Comparison of ENCODE assay signal across 8 cellular contexts in genomic region chr5:131281133-131281867, GRCh38. TPM values are rescaled to one million over a fixed set of nuclear protein-coding genes. Genes with fewer than 3 reads are reported as not detected.
DNase-seq lines count a peak whose midpoint lies in the region; ATAC-seq and TF ChIP-seq lines count a peak whose summit lies in the region.

No MANE protein-coding gene starts in this region.

- DNase-seq in activated CD4-positive, alpha-beta T cell treated with anti-CD3 and anti-CD28 coated beads, Interleukin-2, amount 10 ng/mL, durations not matched to agents 7 days and 5 days: peak; percentile 49
- no peak for DNase-seq in activated CD4-positive, alpha-beta T cell treated with anti-CD3 and anti-CD28 coated beads, Interleukin-2, amount 50 U/mL, for 4 hours
- peak; percentile 30 for DNase-seq in superior temporal gyrus (ENCODE audit: extremely low spot score)
- no peak for DNase-seq in HEK293T (ENCODE audit: extremely low spot score)
- no peak for DNase-seq in activated CD4-positive, alpha-beta T cell treated with anti-CD3 and anti-CD28 coated beads for 1 hour
- DNase-seq in activated effector memory CD4-positive, alpha-beta T cell treated with Interleukin-2 at 50 U/mL for 16 hours: no peak

- peak overlapping the region; percentile 96 for H3K27ac Mint-ChIP-seq in activated CD4-positive, alpha-beta T cell treated with anti-CD3 and anti-CD28 coated beads, Interleukin-2, amount 10 ng/mL, durations not matched to agents 7 days and 5 days
- peak overlapping the region; percentile 68 for H3K27ac Mint-ChIP-seq in dendritic cell treated with granulocyte-macrophage colony-stimulating factor and Interleukin-4, amounts not matched to agents 40 ng/mL and 50 ng/mL, for 4 days

- H3K27me3 Mint-ChIP-seq in activated CD4-positive, alpha-beta T cell treated with anti-CD3 and anti-CD28 coated beads, Interleukin-2, amount 10 ng/mL, durations not matched to agents 7 days and 5 days: no peaks in the 10 kb centered on the region
- H3K27me3 Mint-ChIP-seq in dendritic cell treated with granulocyte-macrophage colony-stimulating factor and Interleukin-4, amounts not matched to agents 40 ng/mL and 50 ng/mL, for 4 days: no peaks in the 10 kb centered on the region

- ATAC-seq in HG03565 (IDR thresholded peaks at IDR 0.05; ENCODE audit: unreplicated experiment): peak; percentile 52

- peaks cover 2% of the 10 kb centered on the region for H3K9me3 Mint-ChIP-seq in activated CD4-positive, alpha-beta T cell treated with anti-CD3 and anti-CD28 coated beads, Interleukin-2, amount 10 ng/mL, durations not matched to agents 7 days and 5 days
- H3K9me3 Mint-ChIP-seq in dendritic cell treated with granulocyte-macrophage colony-stimulating factor and Interleukin-4, amounts not matched to agents 40 ng/mL and 50 ng/mL, for 4 days: no peaks in the 10 kb centered on the region

- POLR2A ChIA-PET in activated CD4-positive, alpha-beta T cell treated with anti-CD3 and anti-CD28 coated beads, Interleukin-2, amount 10 ng/mL, durations not matched to agents 7 days and 5 days (lab: Charles Lee): interaction anchor here (0.6 kb wide), 2 partner anchors 9 to 76 kb away, joined by 3 read pairs; no protein-coding TSS in a partner anchor
- POLR2A ChIA-PET in HEK293T (lab: Yijun Ruan, JAX): interaction anchor here (1.2 kb wide), 1 partner anchor 17 kb away, joined by 4 read pairs; the partner anchor contains the start of gene CDC42SE2

- intact Hi-C loops in dendritic cell treated with granulocyte-macrophage colony-stimulating factor and Interleukin-4, amounts not matched to agents 40 ng/mL and 50 ng/mL, for 4 days (cut with micrococcal nuclease): no loop called here

- H3K36me3 Mint-ChIP-seq in activated CD4-positive, alpha-beta T cell treated with anti-CD3 and anti-CD28 coated beads, Interleukin-2, amount 10 ng/mL, durations not matched to agents 7 days and 5 days (ENCODE audit: low read depth): peaks cover 69% of the 10 kb centered on the region
- peaks cover 30% of the 10 kb centered on the region for H3K36me3 Mint-ChIP-seq in dendritic cell treated with granulocyte-macrophage colony-stimulating factor and Interleukin-4, amounts not matched to agents 40 ng/mL and 50 ng/mL, for 4 days (ENCODE audit: low read depth)

- peak overlapping the region; percentile 77 for H3K4me3 Mint-ChIP-seq in activated CD4-positive, alpha-beta T cell treated with anti-CD3 and anti-CD28 coated beads, Interleukin-2, amount 10 ng/mL, durations not matched to agents 7 days and 5 days
- no peak overlapping the region for H3K4me3 Mint-ChIP-seq in dendritic cell treated with granulocyte-macrophage colony-stimulating factor and Interleukin-4, amounts not matched to agents 40 ng/mL and 50 ng/mL, for 4 days

- CTCF ChIA-PET in activated CD4-positive, alpha-beta T cell treated with anti-CD3 and anti-CD28 coated beads, Interleukin-2, amount 10 ng/mL, durations not matched to agents 7 days and 5 days (lab: Charles Lee): interaction anchor here (0.7 to 2.0 kb wide), 6 partner anchors 8 to 101 kb away, joined by 3 to 12 read pairs (median 6); partner anchors contain the start of gene CDC42SE2
- CTCF ChIA-PET in HEK293T (lab: Yijun Ruan, JAX): no interaction called here

- peaks cover 88% of the 10 kb centered on the region for H3K4me1 Mint-ChIP-seq in activated CD4-positive, alpha-beta T cell treated with anti-CD3 and anti-CD28 coated beads, Interleukin-2, amount 10 ng/mL, durations not matched to agents 7 days and 5 days
- H3K4me1 Mint-ChIP-seq in dendritic cell treated with granulocyte-macrophage colony-stimulating factor and Interleukin-4, amounts not matched to agents 40 ng/mL and 50 ng/mL, for 4 days (ENCODE audit: low read depth): peaks cover 55% of the 10 kb centered on the region

TF ChIP-seq in HEK293T, 16 proteins besides CTCF, POLR2A, EP300 and RAD21:
- TF ChIP-seq SP1 (IDR thresholded peaks at IDR 0.05) (no peak), PKNOX1 (IDR thresholded peaks at IDR 0.05) (no peak), SUZ12 (IDR thresholded peaks at IDR 0.05) (no peak)

RNA-seq across cellular contexts. Expression of gene CDC42SE2, which starts 17.4 kb away (rescaled TPM):
- 100 to 1,000 TPM; 145 TPM for total RNA-seq in activated CD4-positive, alpha-beta T cell treated with anti-CD3 and anti-CD28 coated beads, Interleukin-2, amount 10 ng/mL, durations not matched to agents 7 days and 5 days

Comparison
In these comparisons a context has a peak if more than half of its experiments do, and no peak if none do; other contexts are left out.
1. DNase-seq: peak in activated CD4-positive, alpha-beta T cell treated with anti-CD3 and anti-CD28 coated beads, Interleukin-2, amount 10 ng/mL, durations not matched to agents 7 days and 5 days (single experiment) and superior temporal gyrus (single experiment); none in activated CD4-positive, alpha-beta T cell treated with anti-CD3 and anti-CD28 coated beads, Interleukin-2, amount 50 U/mL, for 4 hours (0 of 2), HEK293T (single experiment), activated CD4-positive, alpha-beta T cell treated with anti-CD3 and anti-CD28 coated beads for 1 hour (single experiment) and activated effector memory CD4-positive, alpha-beta T cell treated with Interleukin-2 at 50 U/mL for 16 hours (single experiment).